Comparison of ENCODE assay signal across 19 cellular contexts in genomic region chr1:182384387-182384960, GRCh38. TPM values are rescaled to one million over a fixed set of nuclear protein-coding genes. Genes with fewer than 3 reads are reported as not detected.
DNase-seq lines count a peak whose midpoint lies in the region; TF ChIP-seq lines count a peak whose summit lies in the region.
"Had no signal": no experiment of that assay in that cellular context is flagged by ENCODE, and none has a peak within 500 bp of the region (broad histone marks: within the 10 kb centered on the region; RNA-seq: fewer than 3 reads in every experiment).

No MANE protein-coding gene starts in this region.

- POLR2A ChIA-PET in activated CD4-positive, alpha-beta memory T cell treated with anti-CD3 and anti-CD28 coated beads, Interleukin-2, amount 10 ng/mL, durations not matched to agents 7 days and 5 days (lab: Charles Lee): no interaction called here

- H2BK5ac ChIP-seq in neuronal stem cell (ENCODE audit: low read length): no peak overlapping the region

- no peaks in the 10 kb centered on the region for H3K27me3 Mint-ChIP-seq in endodermal cell (ENCODE audit: insufficient read depth)
- peaks cover 4% of the 10 kb centered on the region for H3K27me3 Mint-ChIP-seq in activated CD4-positive, alpha-beta memory T cell treated with anti-CD3 and anti-CD28 coated beads, Interleukin-2, amount 10 ng/mL, durations not matched to agents 7 days and 5 days
- H3K27me3 Mint-ChIP-seq: CD4-positive, alpha-beta T cell had no signal

- H3K18ac ChIP-seq in neuronal stem cell (ENCODE audit: low read length): no peak overlapping the region

- 94 to 97% methylated on average over 19 of the region's 19 CpGs for WGBS in endodermal cell (ENCODE audit: insufficient coverage in 1 of 2, insufficient read length in 1 of 2), 2 experiments
- WGBS in neuronal stem cell (ENCODE audit: extremely low coverage in 2 of 2, insufficient read length in 2 of 2, insufficient replicate concordance in 1 of 2), 2 donors: no CpG with 5 or more reads among the region's 19 CpGs
- WGBS in sigmoid colon, 2 donors: 94 to 96% methylated on average over 19 of the region's 19 CpGs

- H3K4me3 ChIP-seq in endodermal cell (ENCODE audit: low read length) (peak overlapping the region; percentile 31), neuronal stem cell (ENCODE audit: low read length in 2 of 2) (no peak overlapping the region), subcutaneous abdominal adipose tissue (ENCODE audit: low read depth in 1 of 5, low read length in 5 of 5) (no peak overlapping the region), sigmoid colon (no peak overlapping the region)
- H3K4me3 ChIP-seq: SJSA1 had no signal

- H3K9ac ChIP-seq in endodermal cell (ENCODE audit: extremely low read depth, low read length, poor library complexity, severe bottlenecking) (no peak overlapping the region), neuronal stem cell (ENCODE audit: low read depth, low read length, poor library complexity) (peak overlapping the region; percentile 9), subcutaneous abdominal adipose tissue (ENCODE audit: low read length in 5 of 5) (no peak overlapping the region)

- no peaks in the 10 kb centered on the region for H3K27me3 ChIP-seq in endodermal cell (ENCODE audit: control insufficient read depth, insufficient read depth, low read length, poor library complexity, severe bottlenecking)
- H3K27me3 ChIP-seq in neuronal stem cell (ENCODE audit: control insufficient read depth in 3 of 3, insufficient read depth in 3 of 3, low read depth in 1 of 3, low read length in 3 of 3): no peaks in the 10 kb centered on the region
- no peaks in the 10 kb centered on the region for H3K27me3 ChIP-seq in subcutaneous abdominal adipose tissue (ENCODE audit: control insufficient read depth in 5 of 5, insufficient read depth in 4 of 5, low read length in 5 of 5)
- no peaks in the 10 kb centered on the region for H3K27me3 ChIP-seq in sigmoid colon
- H3K27me3 ChIP-seq: SJSA1 had no signal

- no peak overlapping the region for H4K91ac ChIP-seq in neuronal stem cell (ENCODE audit: low read depth, low read length, poor library complexity)

- DNase-seq in NCI-H2029 (lab: John Stamatoyannopoulos, UW): peak; percentile 75
- DNase-seq in endodermal cell: no peak
- no peak for DNase-seq in neuronal stem cell (ENCODE audit: low spot score)
- no peak for DNase-seq in activated CD4-positive, alpha-beta memory T cell treated with anti-CD3 and anti-CD28 coated beads, Interleukin-2, amount 10 ng/mL, durations not matched to agents 7 days and 5 days
- DNase-seq in sigmoid colon: no peak
- DNase-seq in AML-193 (lab: John Stamatoyannopoulos, UW): no peak
- DNase-seq: Calu3; CD4-positive, alpha-beta T cell; DMS53; EL; GOT3; Karpas-422; NCI-H1092 treated with DMSO at 0.1 percent for 48 hours; NCI-H146; NCI-H2081 treated with DMSO at 0.1 percent for 48 hours; NCI-H446 treated with DMSO at 0.1 percent for 48 hours had no signal

- H3K4me3 Mint-ChIP-seq in endodermal cell: peak overlapping the region; percentile 30
- H3K4me3 Mint-ChIP-seq in activated CD4-positive, alpha-beta memory T cell treated with anti-CD3 and anti-CD28 coated beads, Interleukin-2, amount 10 ng/mL, durations not matched to agents 7 days and 5 days: no peak overlapping the region
- H3K4me3 Mint-ChIP-seq: CD4-positive, alpha-beta T cell had no signal

- H2BK12ac ChIP-seq in neuronal stem cell (ENCODE audit: low read length): no peak overlapping the region

- TF ChIP-seq CTCF in endodermal cell (conservative IDR thresholded peaks at IDR 0.05): no peak
- no peak for TF ChIP-seq CTCF in sigmoid colon (IDR thresholded peaks at IDR 0.05)

- no peak overlapping the region for H2BK120ac ChIP-seq in neuronal stem cell (ENCODE audit: low read depth, low read length)

- intact Hi-C loops in sigmoid colon (cut with DNase I): no loop called here

- H3K27ac ChIP-seq in endodermal cell (ENCODE audit: low read depth, low read length): no peak overlapping the region
- H3K27ac ChIP-seq in neuronal stem cell (replicated peaks; ENCODE audit: low read length): no peak overlapping the region
- peak overlapping the region; percentile 43 for H3K27ac ChIP-seq in subcutaneous abdominal adipose tissue (ENCODE audit: low read depth, low read length)
- peak overlapping the region in 1 of 4 donors; percentile 99 for H3K27ac ChIP-seq in sigmoid colon
- H3K27ac ChIP-seq: SJSA1 had no signal

- no peak overlapping the region for H2BK15ac ChIP-seq in neuronal stem cell (ENCODE audit: low read length)

- TF ChIP-seq POLR2A in sigmoid colon (IDR thresholded peaks at IDR 0.05): no peak

- H3K4me1 ChIP-seq in endodermal cell (ENCODE audit: control insufficient read depth, insufficient read depth, low read length) (peaks cover 19% of the 10 kb centered on the region), neuronal stem cell (ENCODE audit: control insufficient read depth in 2 of 2, insufficient read depth in 1 of 2, low read depth in 1 of 2, low read length in 2 of 2) (peaks cover 4 to 9% of the 10 kb centered on the region in 2 donors), subcutaneous abdominal adipose tissue (ENCODE audit: control insufficient read depth in 5 of 5, insufficient read depth in 5 of 5, low read length in 5 of 5) (peaks cover 2 to 38% (median 31%) of the 10 kb centered on the region in 5 donors), sigmoid colon (peaks cover 0 to 40% (median 29%) of the 10 kb centered on the region in 4 donors)

- no peaks in the 10 kb centered on the region for H3K9me3 ChIP-seq in endodermal cell (ENCODE audit: control insufficient read depth, low read length)
- no peaks in the 10 kb centered on the region for H3K9me3 ChIP-seq in neuronal stem cell (replicated peaks in 1 of 2; ENCODE audit: control insufficient read depth in 2 of 2, insufficient read depth in 1 of 2, low read depth in 1 of 2, low read length in 2 of 2)
- no peaks in the 10 kb centered on the region for H3K9me3 ChIP-seq in subcutaneous abdominal adipose tissue (ENCODE audit: control insufficient read depth in 5 of 5, low read length in 5 of 5)
- H3K9me3 ChIP-seq in sigmoid colon: no peaks in the 10 kb centered on the region
- H3K9me3 ChIP-seq: SJSA1 had no signal

- no peak overlapping the region for H3K23ac ChIP-seq in neuronal stem cell (ENCODE audit: low read depth, low read length, poor library complexity)

- no peak overlapping the region for H3K4ac ChIP-seq in neuronal stem cell (ENCODE audit: low read length)

- TF ChIP-seq EP300 in sigmoid colon (IDR thresholded peaks at IDR 0.05): no peak

- CTCF ChIA-PET in activated CD4-positive, alpha-beta memory T cell treated with anti-CD3 and anti-CD28 coated beads, Interleukin-2, amount 10 ng/mL, durations not matched to agents 7 days and 5 days (lab: Charles Lee): interaction anchor here (1.0 kb wide), 1 partner anchor 241 kb away, joined by 3 read pairs; no protein-coding TSS in a partner anchor

- peaks cover 2% of the 10 kb centered on the region for H3K79me1 ChIP-seq in neuronal stem cell (ENCODE audit: low read depth, low read length)

- no peaks in the 10 kb centered on the region for H3K9me3 Mint-ChIP-seq in endodermal cell
- no peaks in the 10 kb centered on the region for H3K9me3 Mint-ChIP-seq in activated CD4-positive, alpha-beta memory T cell treated with anti-CD3 and anti-CD28 coated beads, Interleukin-2, amount 10 ng/mL, durations not matched to agents 7 days and 5 days
- H3K9me3 Mint-ChIP-seq: CD4-positive, alpha-beta T cell had no signal

- H2AK5ac ChIP-seq in neuronal stem cell (ENCODE audit: low read depth, low read length): no peak overlapping the region

- H3K36me3 ChIP-seq in endodermal cell (ENCODE audit: control insufficient read depth, insufficient read depth, low read length): peaks cover 81% of the 10 kb centered on the region
- H3K36me3 ChIP-seq in neuronal stem cell (replicated peaks in 1 of 2; ENCODE audit: control insufficient read depth in 2 of 2, insufficient read depth in 2 of 2, low read length in 2 of 2): peaks cover 50 to 85% of the 10 kb centered on the region in 2 donors
- H3K36me3 ChIP-seq in subcutaneous abdominal adipose tissue (ENCODE audit: control insufficient read depth in 5 of 5, insufficient read depth in 5 of 5, low read length in 5 of 5): peaks cover 45 to 73% (median 68%) of the 10 kb centered on the region in 5 donors
- peaks cover 48 to 78% (median 56%) of the 10 kb centered on the region in 4 donors for H3K36me3 ChIP-seq in sigmoid colon

- no peak overlapping the region for H2AFZ ChIP-seq in neuronal stem cell (ENCODE audit: low read length)

- H3K14ac ChIP-seq in neuronal stem cell (ENCODE audit: low read length): no peak overlapping the region

- no peak overlapping the region for H3K4me2 ChIP-seq in neuronal stem cell (ENCODE audit: insufficient read depth, low read length, poor library complexity, severe bottlenecking)

- H3K27ac Mint-ChIP-seq in endodermal cell: no peak overlapping the region
- no peak overlapping the region for H3K27ac Mint-ChIP-seq in activated CD4-positive, alpha-beta memory T cell treated with anti-CD3 and anti-CD28 coated beads, Interleukin-2, amount 10 ng/mL, durations not matched to agents 7 days and 5 days
- H3K27ac Mint-ChIP-seq: CD4-positive, alpha-beta T cell had no signal

- no peak overlapping the region for H4K8ac ChIP-seq in neuronal stem cell (ENCODE audit: low read depth, low read length)

- H3K4me1 Mint-ChIP-seq in endodermal cell: peaks cover 70% of the 10 kb centered on the region
- peaks cover 14% of the 10 kb centered on the region for H3K4me1 Mint-ChIP-seq in activated CD4-positive, alpha-beta memory T cell treated with anti-CD3 and anti-CD28 coated beads, Interleukin-2, amount 10 ng/mL, durations not matched to agents 7 days and 5 days

- peaks cover 75% of the 10 kb centered on the region for H3K36me3 Mint-ChIP-seq in endodermal cell (ENCODE audit: low read depth)
- H3K36me3 Mint-ChIP-seq in activated CD4-positive, alpha-beta memory T cell treated with anti-CD3 and anti-CD28 coated beads, Interleukin-2, amount 10 ng/mL, durations not matched to agents 7 days and 5 days (ENCODE audit: low read depth): peaks cover 80% of the 10 kb centered on the region

RNA-seq across cellular contexts. Expression of gene GLUL, which starts 7.1 kb away (rescaled TPM):
- total RNA-seq in endodermal cell (100 to 1,000 TPM; 529 to 553 TPM), sigmoid colon (1,000 to 10,000 TPM in 3 of 4 donors, 100 to 1,000 TPM in 1; 757 to 1,489 (median 1,456) TPM)
- 291 TPM for polyA plus RNA-seq in endodermal cell (2013, experiment 1 of 2)
- 248 TPM for polyA plus RNA-seq in endodermal cell (2013, experiment 2 of 2)
- 426 TPM for polyA plus RNA-seq in neuronal stem cell (2013, experiment 1 of 2)
- polyA plus RNA-seq in neuronal stem cell (2013, experiment 2 of 2): 444 TPM
- 100 to 1,000 TPM; 227 to 228 TPM for total RNA-seq in activated CD4-positive, alpha-beta memory T cell treated with anti-CD3 and anti-CD28 coated beads, Interleukin-2, amount 10 ng/mL, durations not matched to agents 7 days and 5 days
- 100 to 1,000 TPM; 414 to 642 (median 638) TPM for polyA plus RNA-seq in sigmoid colon

RNA-seq across cellular contexts. Expression of gene TEDDM1, which starts 16.0 kb away (rescaled TPM):
- not detected for total RNA-seq in endodermal cell
- not detected for polyA plus RNA-seq in endodermal cell (2013, experiment 1 of 2)
- polyA plus RNA-seq in endodermal cell (2013, experiment 2 of 2): not detected
- not detected for polyA plus RNA-seq in neuronal stem cell (2013, experiment 1 of 2)
- not detected for polyA plus RNA-seq in neuronal stem cell (2013, experiment 2 of 2)
- not detected for total RNA-seq in activated CD4-positive, alpha-beta memory T cell treated with anti-CD3 and anti-CD28 coated beads, Interleukin-2, amount 10 ng/mL, durations not matched to agents 7 days and 5 days
- total RNA-seq in sigmoid colon: not detected
- not detected for polyA plus RNA-seq in sigmoid colon
- total RNA-seq: Calu3; CD4-positive, alpha-beta T cell; SJSA1 had no signal
- polyA plus RNA-seq: BJ had no signal
